ENCODE assay signal across 14 cellular contexts in genomic region chr1:205633421-205633976, GRCh38. TPM values are rescaled to one million over a fixed set of nuclear protein-coding genes. Genes with fewer than 3 reads are reported as not detected.
DNase-seq lines count a peak whose midpoint lies in the region; TF ChIP-seq lines count a peak whose summit lies in the region.
"Had no signal": no experiment of that assay in that cellular context is flagged by ENCODE, and none has a peak within 500 bp of the region (broad histone marks: within the 10 kb centered on the region; RNA-seq: fewer than 3 reads in every experiment).

No MANE protein-coding gene starts in this region.

- TF ChIP-seq EP300 in esophagus muscularis mucosa (IDR thresholded peaks at IDR 0.05), result no peak

- 76% methylated on average over 6 of the region's 6 CpGs for WGBS in esophagus muscularis mucosa
- 40% methylated on average over 6 of the region's 6 CpGs for WGBS in prostate gland

- H3K4me1 ChIP-seq in esophagus muscularis mucosa, result peaks cover 32 to 41% (median 39%) of the 10 kb centered on the region in 4 donors
- no peaks in the 10 kb centered on the region for H3K4me1 ChIP-seq in prostate gland (replicated peaks)

- DNase-seq in GM03348 (ENCODE audit: low spot score) (peak; percentile 31), RKO (ENCODE audit: low spot score) (peak; percentile 33), esophagus muscularis mucosa (ENCODE audit: extremely low spot score) (peak; percentile 2), prostate gland (ENCODE audit: low spot score) (no peak), GM10266 (ENCODE audit: extremely low spot score) (no peak), D341Med (ENCODE audit: low spot score) (no peak)
- no peak for DNase-seq in activated CD4-positive, CD25-positive, alpha-beta regulatory T cell (lab: John Stamatoyannopoulos, UW)
- no peak for DNase-seq in stimulated activated CD4-positive, alpha-beta T cell treated with anti-CD3 and anti-CD28 coated beads, Interleukin-4, amount 100 ng/mL, for 1 hour
- DNase-seq: activated naive CD8-positive, alpha-beta T cell treated with anti-CD3 and anti-CD28 coated beads, Interleukin-2, amount 50 U/mL, for 24 hours; NCI-H226; retina; upper lobe of left lung had no signal

- no peak for TF ChIP-seq POLR2A in esophagus muscularis mucosa (IDR thresholded peaks at IDR 0.05; ENCODE audit: low read depth)
- no peak for TF ChIP-seq POLR2A in prostate gland (IDR thresholded peaks at IDR 0.05)

- H3K4me3 ChIP-seq in esophagus muscularis mucosa (no peak overlapping the region), prostate gland (no peak overlapping the region)
- H3K4me3 ChIP-seq: SK-N-MC had no signal

- H3K36me3 ChIP-seq in esophagus muscularis mucosa, result no peaks in the 10 kb centered on the region
- no peaks in the 10 kb centered on the region for H3K36me3 ChIP-seq in prostate gland
- H3K36me3 ChIP-seq: upper lobe of left lung had no signal

- H3K27ac ChIP-seq in esophagus muscularis mucosa (replicated peaks in 1 of 4) (peak overlapping the region; percentile 12 to 98 (median 58)), prostate gland (peak overlapping the region; percentile 40 to 94)
- H3K27ac ChIP-seq: KMS-11, SK-N-MC had no signal

- H3K27me3 ChIP-seq in esophagus muscularis mucosa, result no peaks in the 10 kb centered on the region
- no peaks in the 10 kb centered on the region for H3K27me3 ChIP-seq in prostate gland (replicated peaks; ENCODE audit: insufficient read depth)
- H3K27me3 ChIP-seq: upper lobe of left lung had no signal

- no peak for TF ChIP-seq CTCF in esophagus muscularis mucosa (IDR thresholded peaks at IDR 0.05)
- TF ChIP-seq CTCF in prostate gland (IDR thresholded peaks at IDR 0.05), result no peak
- no peak for TF ChIP-seq CTCF in GM10266 (IDR thresholded peaks at IDR 0.05; ENCODE audit: control insufficient read depth, insufficient read depth, low read depth, missing control alignments)

- intact Hi-C loops in esophagus muscularis mucosa (cut with DNase I) (no loop called here), prostate gland (cut with DNase I) (loop anchor here (2.0 to 5.0 kb wide), 2 partner anchors 43 to 106 kb away; no protein-coding TSS in a partner anchor)

- H3K9me3 ChIP-seq in esophagus muscularis mucosa (no peaks in the 10 kb centered on the region), prostate gland (no peaks in the 10 kb centered on the region)
- H3K9me3 ChIP-seq: upper lobe of left lung had no signal

RNA-seq across cellular contexts. Expression of gene ELK4, which starts 1.7 kb away (rescaled TPM):
- 10 to 100 TPM; 18.7 to 23.2 (median 20.5) TPM for total RNA-seq in esophagus muscularis mucosa
- total RNA-seq in prostate gland, result 10 to 100 TPM; 58.8 to 62.7 TPM

RNA-seq across cellular contexts. Expression of gene SLC45A3, which starts 46.8 kb away (rescaled TPM):
- total RNA-seq in esophagus muscularis mucosa (1 to 10 TPM in 2 of 4 donors, under 1 TPM in 2; 0.86 to 1.7 (median 1.1) TPM), prostate gland (1,000 to 10,000 TPM in 1 of 2 donors, 100 to 1,000 TPM in 1; 505 to 1,326 TPM)

Comparison
In these comparisons a context has a peak if more than half of its experiments do, and no peak if none do; other contexts are left out.
1. DNase-seq: peak in GM03348 (single experiment), RKO (single experiment) and esophagus muscularis mucosa (single experiment); none in prostate gland (single experiment), activated CD4-positive, CD25-positive, alpha-beta regulatory T cell (0 of 4), stimulated activated CD4-positive, alpha-beta T cell treated with anti-CD3 and anti-CD28 coated beads, Interleukin-4, amount 100 ng/mL, for 1 hour (single experiment), GM10266 (single experiment) and D341Med (single experiment).
2. RNA of gene SLC45A3, which starts 46.8 kb away (total RNA-seq): 505 to 1,326 TPM in prostate gland; 0.86 to 1.7 TPM in esophagus muscularis mucosa; every median in the first group is over 100 times any median in the second.